In genomic region chr17:61597606-61598005, GRCh38 we compare ENCODE assay signal across 24 cellular contexts. TPM values are rescaled to one million over a fixed set of nuclear protein-coding genes. Genes with fewer than 3 reads are reported as not detected.
DNase-seq lines count a peak whose midpoint lies in the region; ATAC-seq, FAIRE-seq and TF ChIP-seq lines count a peak whose summit lies in the region.
"Had no signal": no experiment of that assay in that cellular context is flagged by ENCODE, and none has a peak within 500 bp of the region (broad histone marks: within the 10 kb centered on the region; RNA-seq: fewer than 3 reads in every experiment).

No MANE protein-coding gene starts in this region.

- no peak overlapping the region for H3K23ac ChIP-seq in H1 (ENCODE audit: insufficient read length)

- H3K79me1 ChIP-seq in H1 (ENCODE audit: low read depth, low read length) = no peaks in the 10 kb centered on the region

- H2AFZ ChIP-seq in H1 (ENCODE audit: low read length) = 0 out of 2 replicates have a peak overlapping the region, but pooled peaks have one; percentile 5

- CTCF ChIA-PET in A549 (lab: Yijun Ruan, JAX) = interaction anchor here (1.5 kb wide), 1 partner anchor 239 kb away, joined by 5 read pairs; no protein-coding TSS in a partner anchor
- CTCF ChIA-PET in H1 (lab: Charles Lee; ENCODE audit: partially characterized antibody) = no interaction called here

- H2BK5ac ChIP-seq in H1 (ENCODE audit: low read depth, low read length) = no peak overlapping the region

- H3K4me2 ChIP-seq in A549 = no peak overlapping the region
- H3K4me2 ChIP-seq in H1 (ENCODE audit: insufficient read depth in 1 of 2, low read depth in 2 of 2, low read length in 2 of 2) = no peak overlapping the region
- H3K4me2 ChIP-seq: BLaER1 had no signal

- no peak overlapping the region for H2BK15ac ChIP-seq in H1 (ENCODE audit: low read length)

- no peaks in the 10 kb centered on the region for H4K20me1 ChIP-seq in H1 (replicated peaks in 1 of 2; ENCODE audit: control insufficient read depth in 1 of 2, insufficient read depth in 2 of 2, low read length in 2 of 2)
- H4K20me1 ChIP-seq: BLaER1 had no signal

- H3K23me2 ChIP-seq in H1 (ENCODE audit: low read depth, low read length) = no peaks in the 10 kb centered on the region

- DNase-seq in A549 (ENCODE audit: low read depth in 1 of 2, low spot score in 1 of 2) (no peak), HTR-8/SVneo (ENCODE audit: insufficient read length, low spot score) (no peak), NCI-H446 treated with DMSO at 0.1 percent for 48 hours (lab: John Stamatoyannopoulos, UW) (peak; percentile 55), H1 (ENCODE audit: low read depth in 1 of 2, low spot score in 2 of 2) (no peak), DMS 273 (lab: John Stamatoyannopoulos, UW; ENCODE audit: unreplicated experiment) (no peak)
- DNase-seq: CD4-positive, CD25-positive, alpha-beta regulatory T cell; DMS53; GDM1; H7; KG1; MG63; NCI-H1694 treated with DMSO at 0.1 percent for 48 hours; NCI-H2107; NCI-H526; SHP77 had no signal

- no peak overlapping the region for H2AK5ac ChIP-seq in H1 (ENCODE audit: low read depth, low read length)

- FAIRE-seq in A549 (lab: Jason Lieb, UNC) (peak; percentile 36), HTR-8/SVneo (lab: Jason Lieb, UNC) (peak; percentile 46), H1 (lab: Jason Lieb, UNC) (no peak)
- FAIRE-seq: GM12891 had no signal

- H2BK20ac ChIP-seq in H1 (ENCODE audit: low read length) = no peak overlapping the region

- H3K4me1 ChIP-seq in A549 = no peaks in the 10 kb centered on the region
- no peaks in the 10 kb centered on the region for H3K4me1 ChIP-seq in H1 (replicated peaks in 1 of 4; ENCODE audit: control insufficient read depth in 3 of 4, insufficient read depth in 4 of 4, low read length in 3 of 4)

- TF ChIP-seq EP300 in A549 (IDR thresholded peaks at IDR 0.05) (no peak), H1 (IDR thresholded peaks at IDR 0.05; ENCODE audit: borderline replicate concordance in 1 of 2, low read depth in 2 of 2, low read length in 2 of 2) (no peak)

- no peaks in the 10 kb centered on the region; a peak in 1 of 7 replicates for H3K27me3 ChIP-seq in H1 (replicated peaks in 1 of 4; ENCODE audit: control insufficient read depth in 3 of 4, extremely low read depth in 1 of 4, insufficient read depth in 3 of 4, low read length in 3 of 4)
- H3K27me3 ChIP-seq: BLaER1 had no signal

- no peak overlapping the region for H3K56ac ChIP-seq in H1 (replicated peaks; ENCODE audit: insufficient read length, low read depth, low read length)

- POLR2A ChIA-PET in A549 (lab: Yijun Ruan, JAX) = no interaction called here
- POLR2A ChIA-PET in H1 (lab: Charles Lee; ENCODE audit: partially characterized antibody) = no interaction called here

- H2BK120ac ChIP-seq in H1 (replicated peaks; ENCODE audit: low read depth, low read length) = no peak overlapping the region

- no peak overlapping the region for H4K8ac ChIP-seq in H1 (ENCODE audit: extremely low read depth, insufficient read depth, low read length)

- H4K91ac ChIP-seq in H1 (replicated peaks; ENCODE audit: insufficient read length, low read length) = no peak overlapping the region

- no peak overlapping the region for H4K5ac ChIP-seq in H1 (ENCODE audit: insufficient read length, low read depth, low read length)

- WGBS in A549 (ENCODE audit: missing lambda C conversion rate) = 88% methylated on average over 3 of the region's 3 CpGs
- WGBS in H1 (ENCODE audit: extremely low coverage in 1 of 2, insufficient coverage in 1 of 2, insufficient read length in 1 of 2, insufficient replicate concordance in 2 of 2, low coverage in 1 of 2, low lambda C conversion rate in 2 of 2, missing lambda C conversion rate in 1 of 2), 2 experiments = 81% methylated on average over 3 of the region's 3 CpGs; no CpG with 5 or more reads in 1 of the 2 experiments

- TF ChIP-seq CTCF in A549 (IDR thresholded peaks at IDR 0.05) = no peak
- no peak for TF ChIP-seq CTCF in H1 (IDR thresholded peaks at IDR 0.05; ENCODE audit: control extremely low read depth in 1 of 3, insufficient read depth in 1 of 3, low read depth in 1 of 3, low read length in 3 of 3)

- H3K9me3 ChIP-seq in A549 (no peaks in the 10 kb centered on the region), H1 (ENCODE audit: insufficient read depth in 2 of 2, low read depth in 1 of 2, low read length in 1 of 2) (no peaks in the 10 kb centered on the region)
- H3K9me3 ChIP-seq: BLaER1, MG63 had no signal

- no peak overlapping the region for H3K4ac ChIP-seq in H1 (replicated peaks; ENCODE audit: insufficient read length, low read depth, low read length)

- H3K27ac ChIP-seq in A549 = no peak overlapping the region
- H3K27ac ChIP-seq in H1 (ENCODE audit: low read depth, low read length) = no peak overlapping the region
- H3K27ac ChIP-seq: BLaER1, RWPE1 had no signal

- no peak overlapping the region for H2BK12ac ChIP-seq in H1 (ENCODE audit: low read depth, low read length)

- TF ChIP-seq POLR2A in A549 (IDR thresholded peaks at IDR 0.05; ENCODE audit: low read length) (no peak), H1 (IDR thresholded peaks at IDR 0.05; ENCODE audit: control extremely low read depth in 1 of 2, low read depth in 2 of 2, low read length in 2 of 2) (no peak)

- H3K14ac ChIP-seq in H1 (ENCODE audit: insufficient read length) = no peak overlapping the region

- no peak overlapping the region for H3K18ac ChIP-seq in H1 (ENCODE audit: extremely low read depth, low read length)

- TF ChIP-seq RAD21 in A549 (conservative IDR thresholded peaks at IDR 0.05 in 1 of 2, IDR thresholded peaks at IDR 0.05 in 1 of 2) (no peak), H1 (IDR thresholded peaks at IDR 0.05 in 1 of 2, conservative IDR thresholded peaks at IDR 0.05 in 1 of 2; ENCODE audit: low read depth in 2 of 2, low read length in 2 of 2) (no peak)

- no peak for ATAC-seq in A549
- ATAC-seq in HG03175 (IDR thresholded peaks at IDR 0.05; ENCODE audit: unreplicated experiment) = no peak
- no peak for ATAC-seq in HG03025 (IDR thresholded peaks at IDR 0.05; ENCODE audit: low FRiP score, unreplicated experiment)
- ATAC-seq: Panc1 had no signal

- H3K4me3 ChIP-seq in A549 = no peak overlapping the region
- no peak overlapping the region for H3K4me3 ChIP-seq in H1 (ENCODE audit: extremely low read depth in 1 of 4, insufficient read depth in 2 of 4, low read depth in 3 of 4, low read length in 4 of 4)
- H3K4me3 ChIP-seq: BLaER1, MG63 had no signal

- no peak overlapping the region for H3K9ac ChIP-seq in H1 (replicated peaks in 1 of 4; ENCODE audit: extremely low read depth in 1 of 4, low read depth in 3 of 4, low read length in 3 of 4)
- H3K9ac ChIP-seq: BLaER1 had no signal

- no peaks in the 10 kb centered on the region for H3K36me3 ChIP-seq in H1 (ENCODE audit: control insufficient read depth in 2 of 4, insufficient read depth in 4 of 4, low read length in 3 of 4)
- H3K36me3 ChIP-seq: BLaER1, MG63 had no signal

- H3K79me2 ChIP-seq in H1 (ENCODE audit: control insufficient read depth in 1 of 2, insufficient read depth in 2 of 2, low read length in 2 of 2) = no peaks in the 10 kb centered on the region

TF ChIP-seq in A549, 52 proteins besides CTCF, POLR2A, EP300 and RAD21 (continues in another document):
- TF ChIP-seq NFE2L2 (conservative IDR thresholded peaks at IDR 0.05; ENCODE audit: low read length) (no peak), CBX8 (IDR thresholded peaks at IDR 0.05) (no peak), GATA3 (IDR thresholded peaks at IDR 0.05; ENCODE audit: borderline replicate concordance) (no peak), NPAS2 (CRISPR knock-in tag; IDR thresholded peaks at IDR 0.05; ENCODE audit: borderline replicate concordance) (no peak), E2F6 (IDR thresholded peaks at IDR 0.05; ENCODE audit: borderline replicate concordance, low read depth) (no peak), PHF8 (IDR thresholded peaks at IDR 0.05; ENCODE audit: borderline replicate concordance, low read depth) (no peak), EHMT2 (IDR thresholded peaks at IDR 0.05; ENCODE audit: low read depth) (no peak)

TF ChIP-seq in H1, 55 proteins besides CTCF, POLR2A, EP300 and RAD21:
- no peak for TF ChIP-seq RFX5 (IDR thresholded peaks at IDR 0.05; ENCODE audit: borderline replicate concordance, low read depth, low read length)
- TF ChIP-seq SUZ12 (IDR thresholded peaks at IDR 0.05; ENCODE audit: low read length) = no peak
- TF ChIP-seq RXRA (IDR thresholded peaks at IDR 0.05; ENCODE audit: insufficient read depth, low read depth, low read length) = no peak
- no peak for TF ChIP-seq POU5F1 (IDR thresholded peaks at IDR 0.05; ENCODE audit: low read depth, low read length)

RNA-seq across cellular contexts. Expression of gene NACA2, which starts 6.6 kb away (rescaled TPM):
- 0.34 and 0.86 TPM in 2 replicates for polyA plus RNA-seq in A549 (2011; rRNA removed)
- polyA plus RNA-seq in A549 (2012; cell fraction: cytosol; rRNA removed) = not detected in 2 replicates
- not detected in 2 replicates for polyA plus RNA-seq in A549 (2012; cell fraction: nucleus; rRNA removed)
- 0.39 to 0.70 TPM (median 0.40 TPM) in 3 replicates for polyA plus RNA-seq in A549 (2017; fragmentation: RNase III; extraction: RNeasy Plus Mini Kit Qiagen cat#74134 plus additional on column Dnase treatment)
- polyA minus RNA-seq in A549 (2011; rRNA and poly(A)+ RNA removed) = not detected in 2 replicates
- total RNA-seq in H1 (2021; fragmentation: NEBNext Ultra II Directional; extraction: Animal tissue kit (Norgen Biotek cat#: 25700)) = not detected in 2 replicates
- polyA plus RNA-seq in H1 (2011; rRNA removed) = not detected in 2 replicates
- not detected for polyA plus RNA-seq in H1 (2011; cell fraction: cytosol; rRNA removed)
- not detected for polyA plus RNA-seq in H1 (2011; cell fraction: nucleus; rRNA removed)
- polyA plus RNA-seq in H1 (2012, experiment 1 of 2) = 0.23 to 3.0 TPM (median 0.65 TPM) in 4 replicates
- not detected for polyA plus RNA-seq in H1 (2012, experiment 2 of 2)
- polyA plus RNA-seq in H1 (2013, experiment 1 of 2) = not detected
- polyA plus RNA-seq in H1 (2013, experiment 2 of 2) = 0.07 TPM
- not detected in 2 replicates for polyA minus RNA-seq in H1 (2011; rRNA and poly(A)+ RNA removed)
- not detected for polyA minus RNA-seq in H1 (2011; cell fraction: cytosol; rRNA and poly(A)+ RNA removed)
- not detected for polyA minus RNA-seq in H1 (2011; cell fraction: nucleus; rRNA and poly(A)+ RNA removed)
- total RNA-seq: A172; CD4-positive, CD25-positive, alpha-beta regulatory T cell; H7; OCI-LY7; SK-MEL-5 had no signal
- polyA plus RNA-seq: CD4-positive, CD25-positive, alpha-beta regulatory T cell had no signal
